ENCODE assay signal across 8 cellular contexts in the genomic region with DNA sequence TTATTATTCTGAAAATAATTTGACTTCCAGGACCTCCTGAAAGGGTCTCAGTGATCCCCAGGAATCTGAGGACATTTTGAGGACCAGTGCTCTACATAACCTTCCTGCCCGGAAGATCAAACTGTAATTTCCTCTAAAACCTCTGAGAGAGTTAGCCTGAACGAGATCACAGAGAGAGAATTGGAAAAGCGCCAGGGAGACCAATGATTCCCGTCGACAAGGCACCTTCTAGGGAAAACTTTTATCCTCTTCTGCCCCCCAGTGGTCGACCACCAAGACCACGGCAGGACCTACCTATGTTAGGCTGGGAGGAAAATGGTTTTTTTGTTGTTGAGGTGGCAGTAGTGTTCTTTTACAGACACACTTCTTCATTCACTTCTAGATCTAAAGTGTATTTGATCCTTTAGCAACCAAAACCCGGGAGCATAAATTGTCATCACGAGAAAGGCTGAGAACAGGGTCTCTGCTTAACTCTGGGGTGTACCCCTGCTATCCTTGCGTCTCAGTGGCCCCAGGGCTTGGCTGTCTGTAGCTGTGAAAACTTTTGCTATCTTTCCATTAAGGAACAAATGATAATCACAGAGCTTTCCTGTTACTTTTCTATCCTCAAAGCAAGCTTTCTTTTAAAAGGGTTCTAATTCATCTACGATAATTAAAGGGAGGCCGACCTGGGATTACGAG.
DNase-seq lines count a peak whose midpoint lies in the region; ATAC-seq, FAIRE-seq and TF ChIP-seq lines count a peak whose summit lies in the region.

No MANE protein-coding gene starts in this region.

- in situ Hi-C loops in Panc1 (cut with HindIII; ENCODE audit: low pct_unique_long_range_greater_than_20kb, low sequenced_read_pairs) = no loop called here

- BruUV-seq in Panc1 (replicated peaks; lab: Mats Ljungman, UMichigan) = no TSS peak

- H3K27ac ChIP-seq in KMS-11 (no peak overlapping the region), Panc1 (ENCODE audit: low read length) (no peak overlapping the region)

- intact Hi-C loops in Panc1 (cut with micrococcal nuclease; ENCODE audit: unreplicated experiment) = no loop called here

- CTCF ChIA-PET in Panc1 (lab: Charles Lee) = interaction anchor here (0.6 kb wide), 1 partner anchor 566 kb away, joined by 5 read pairs; no protein-coding TSS in a partner anchor

- peak; percentile 28 for DNase-seq in D721Med (ENCODE audit: insufficient read length, low spot score)
- peak; percentile 55 for DNase-seq in Panc1 (ENCODE audit: low read depth, low spot score)
- DNase-seq in astrocyte of the hippocampus (ENCODE audit: low read depth, low spot score) = peak; percentile 96
- peak; percentile 60 to 71 for DNase-seq in hippocampal formation (lab: John Stamatoyannopoulos, UW)
- DNase-seq in skeletal muscle cell (ENCODE audit: low read depth) = peak; percentile 77
- no peak for DNase-seq in mesenteric fat pad (ENCODE audit: low spot score)

- H3K36me3 ChIP-seq in KMS-11 (ENCODE audit: insufficient read depth) (no peaks in the 10 kb centered on the region), Panc1 (ENCODE audit: control insufficient read depth, insufficient read depth, low read length) (no peaks in the 10 kb centered on the region)

- no peaks in the 10 kb centered on the region for H3K79me2 ChIP-seq in KMS-11 (ENCODE audit: insufficient read depth, low read depth)

- H3K4me1 ChIP-seq in KMS-11 (ENCODE audit: low read depth, poor library complexity, severe bottlenecking) = no peaks in the 10 kb centered on the region
- no peaks in the 10 kb centered on the region for H3K4me1 ChIP-seq in Panc1 (ENCODE audit: control insufficient read depth, insufficient read depth, low read length)

- H3K4me2 ChIP-seq in KMS-11 = no peak overlapping the region

- H3K4me3 ChIP-seq in KMS-11 (IDR thresholded peaks at IDR 0.05; ENCODE audit: insufficient read depth, low read depth, low read length) (no peak overlapping the region), Panc1 (ENCODE audit: low read depth in 2 of 2, low read length in 2 of 2) (no peak overlapping the region), skeletal muscle cell (ENCODE audit: low read depth, low read length) (no peak overlapping the region)

- no peak overlapping the region for H2AFZ ChIP-seq in KMS-11 (ENCODE audit: low read depth)

- TF ChIP-seq CTCF in D721Med (IDR thresholded peaks at IDR 0.05; ENCODE audit: insufficient read depth, missing control alignments) (peak; percentile 90), KMS-11 (conservative IDR thresholded peaks at IDR 0.05; ENCODE audit: low read depth, low read length) (peak; percentile 47; the same call in 1 of the 2 replicates), Panc1 (IDR thresholded peaks at IDR 0.05) (peak; percentile 43)

- H4K20me1 ChIP-seq in KMS-11 (ENCODE audit: insufficient read depth) = no peaks in the 10 kb centered on the region

- ATAC-seq in Panc1 = 0 out of 2 replicates have a peak, but pooled peaks have one; percentile 56
- ATAC-seq in GM21423 (IDR thresholded peaks at IDR 0.05; ENCODE audit: unreplicated experiment) = no peak

- no peak for FAIRE-seq in D721Med (lab: Jason Lieb, UNC)

- H3K9ac ChIP-seq in KMS-11 = no peak overlapping the region

- H3K9me3 ChIP-seq in Panc1 (ENCODE audit: control insufficient read depth, insufficient read depth, low read depth, low read length) = no peaks in the 10 kb centered on the region

- POLR2A ChIA-PET in Panc1 (lab: Charles Lee) = no interaction called here

- H3K27me3 ChIP-seq in KMS-11 (ENCODE audit: insufficient read depth, low read depth) (no peaks in the 10 kb centered on the region), Panc1 (ENCODE audit: control insufficient read depth, insufficient read depth, low read length) (peaks cover 2% of the 10 kb centered on the region; the same call in 1 of the 2 replicates)
